In genomic region chr1:27451346-27451745, GRCh38 we compare ENCODE assay signal across 16 cellular contexts. TPM values are rescaled to one million over a fixed set of nuclear protein-coding genes. Genes with fewer than 3 reads are reported as not detected.
DNase-seq lines count a peak whose midpoint lies in the region; ATAC-seq and TF ChIP-seq lines count a peak whose summit lies in the region.
"Had no signal": no experiment of that assay in that cellular context is flagged by ENCODE, and none has a peak within 500 bp of the region (broad histone marks: within the 10 kb centered on the region; RNA-seq: fewer than 3 reads in every experiment).

No MANE protein-coding gene starts in this region.

- H3K36me3 Mint-ChIP-seq in T-helper 2 cell treated with Interferon-gamma antibody and Interleukin-4, amounts not matched to agents 5 μg/mL and 100 μg/mL, for 36 hours (ENCODE audit: low read depth): peaks cover 35% of the 10 kb centered on the region
- H3K36me3 Mint-ChIP-seq in natural killer cell treated with Interleukin-12 subunit alpha and Interleukin-12 subunit beta and Interleukin-15 and Interleukin-18, amount 100 ng/mL, for 72 hours: peaks cover 4% of the 10 kb centered on the region

- no peaks in the 10 kb centered on the region for H3K27me3 Mint-ChIP-seq in T-helper 2 cell treated with Interferon-gamma antibody and Interleukin-4, amounts not matched to agents 5 μg/mL and 100 μg/mL, for 36 hours (ENCODE audit: low read depth)
- no peaks in the 10 kb centered on the region for H3K27me3 Mint-ChIP-seq in natural killer cell treated with Interleukin-12 subunit alpha and Interleukin-12 subunit beta and Interleukin-15 and Interleukin-18, amount 100 ng/mL, for 72 hours
- H3K27me3 Mint-ChIP-seq: activated T-helper 17 cell treated with anti-CD3 and anti-CD28 coated beads, Interleukin-2, amount 50 U/mL, for 72 hours had no signal

- peak overlapping the region; percentile 24; the same call in 1 of the 2 replicates for H3K9ac ChIP-seq in Karpas-422 (ENCODE audit: low read length)

- H3K4me1 ChIP-seq in Karpas-422 (ENCODE audit: low read length): peaks cover 34% of the 10 kb centered on the region

- no peak for TF ChIP-seq CTCF in RWPE1 (conservative IDR thresholded peaks at IDR 0.05; ENCODE audit: low read depth)
- TF ChIP-seq CTCF in GM10248 (IDR thresholded peaks at IDR 0.05; ENCODE audit: control extremely low read depth, extremely low read depth, low read depth, missing control alignments): no peak

- H3K4me3 ChIP-seq in Karpas-422 (ENCODE audit: low read length): no peak overlapping the region
- H3K4me3 ChIP-seq: ascending aorta, coronary artery, psoas muscle had no signal

- no peaks in the 10 kb centered on the region for H3K9me3 ChIP-seq in Karpas-422 (ENCODE audit: low read length)
- H3K9me3 ChIP-seq: ascending aorta, Caco-2, psoas muscle had no signal

- H3K4me3 Mint-ChIP-seq in T-helper 2 cell treated with Interferon-gamma antibody and Interleukin-4, amounts not matched to agents 5 μg/mL and 100 μg/mL, for 36 hours: no peak overlapping the region
- no peak overlapping the region for H3K4me3 Mint-ChIP-seq in natural killer cell treated with Interleukin-12 subunit alpha and Interleukin-12 subunit beta and Interleukin-15 and Interleukin-18, amount 100 ng/mL, for 72 hours
- H3K4me3 Mint-ChIP-seq: activated T-helper 17 cell treated with anti-CD3 and anti-CD28 coated beads, Interleukin-2, amount 50 U/mL, for 72 hours had no signal

- DNase-seq in T-helper 2 cell treated with Interferon-gamma antibody and Interleukin-4, amounts not matched to agents 5 μg/mL and 100 μg/mL, for 36 hours (ENCODE audit: low spot score): no peak
- DNase-seq in T-helper 2 cell: no peak
- peak; percentile 70 for DNase-seq in Karpas-422
- peak; percentile 42 for DNase-seq in dermis blood vessel endothelial cell
- DNase-seq in natural killer cell treated with Interleukin-12 subunit alpha and Interleukin-12 subunit beta and Interleukin-15 and Interleukin-18, amount 100 ng/mL, for 72 hours (ENCODE audit: low spot score): no peak
- DNase-seq in NK-92 treated with Interleukin-12 subunit alpha and Interleukin-12 subunit beta, amount 100 ng/mL, for 24 hours (lab: John Stamatoyannopoulos, UW): no peak
- no peak for DNase-seq in RWPE1 (ENCODE audit: low spot score)
- DNase-seq in GM10248 (ENCODE audit: extremely low spot score): no peak
- DNase-seq: Caco-2; psoas muscle; SIG-M5; stimulated activated naive CD4-positive, alpha-beta T cell had no signal

- no peaks in the 10 kb centered on the region for H4K20me1 ChIP-seq in Karpas-422 (ENCODE audit: insufficient read depth, low read depth, low read length)

- CTCF ChIA-PET in RWPE1 (lab: Yijun Ruan, JAX): no interaction called here
- CTCF ChIA-PET in GM10248 (lab: Yijun Ruan, JAX): interaction anchor here (0.9 to 2.3 kb wide), 5 partner anchors 10 to 19 kb away, joined by 3 to 19 read pairs (median 3); no protein-coding TSS in a partner anchor

- peak overlapping the region; percentile 49 for H3K4me2 ChIP-seq in Karpas-422 (ENCODE audit: low read depth, low read length, poor library complexity, severe bottlenecking)

- no peaks in the 10 kb centered on the region for H3K9me3 Mint-ChIP-seq in T-helper 2 cell treated with Interferon-gamma antibody and Interleukin-4, amounts not matched to agents 5 μg/mL and 100 μg/mL, for 36 hours
- H3K9me3 Mint-ChIP-seq in natural killer cell treated with Interleukin-12 subunit alpha and Interleukin-12 subunit beta and Interleukin-15 and Interleukin-18, amount 100 ng/mL, for 72 hours: no peaks in the 10 kb centered on the region
- H3K9me3 Mint-ChIP-seq: activated T-helper 17 cell treated with anti-CD3 and anti-CD28 coated beads, Interleukin-2, amount 50 U/mL, for 72 hours had no signal

- POLR2A ChIA-PET in RWPE1 (lab: Yijun Ruan, JAX; ENCODE audit: low non-redundant PET) (no interaction called here), GM10248 (lab: Yijun Ruan, JAX) (no interaction called here)

- peak overlapping the region; percentile 59 for H3K27ac ChIP-seq in Karpas-422 (ENCODE audit: low read length)
- no peak overlapping the region for H3K27ac ChIP-seq in RWPE1
- H3K27ac ChIP-seq: ascending aorta, coronary artery, psoas muscle had no signal

- no peaks in the 10 kb centered on the region for H3K27me3 ChIP-seq in Karpas-422 (ENCODE audit: low read length)
- H3K27me3 ChIP-seq: ascending aorta had no signal

- H3K27ac Mint-ChIP-seq in T-helper 2 cell treated with Interferon-gamma antibody and Interleukin-4, amounts not matched to agents 5 μg/mL and 100 μg/mL, for 36 hours: peak overlapping the region; percentile 7
- peak overlapping the region; percentile 8 to 21 for H3K27ac Mint-ChIP-seq in natural killer cell treated with Interleukin-12 subunit alpha and Interleukin-12 subunit beta and Interleukin-15 and Interleukin-18, amount 100 ng/mL, for 72 hours
- H3K27ac Mint-ChIP-seq: activated T-helper 17 cell treated with anti-CD3 and anti-CD28 coated beads, Interleukin-2, amount 50 U/mL, for 72 hours had no signal

- H3K4me1 Mint-ChIP-seq in T-helper 2 cell treated with Interferon-gamma antibody and Interleukin-4, amounts not matched to agents 5 μg/mL and 100 μg/mL, for 36 hours (ENCODE audit: low read depth): peaks cover 35% of the 10 kb centered on the region
- peaks cover 34 to 40% of the 10 kb centered on the region in 2 donors for H3K4me1 Mint-ChIP-seq in natural killer cell treated with Interleukin-12 subunit alpha and Interleukin-12 subunit beta and Interleukin-15 and Interleukin-18, amount 100 ng/mL, for 72 hours (ENCODE audit: low read depth in 2 of 2)

- no peak overlapping the region for H2AFZ ChIP-seq in Karpas-422 (ENCODE audit: low read length)

- H3K9me2 ChIP-seq in Karpas-422 (replicated peaks; ENCODE audit: insufficient read depth, low read length): no peaks in the 10 kb centered on the region

- peaks cover 78% of the 10 kb centered on the region for H3K79me2 ChIP-seq in Karpas-422 (ENCODE audit: low read length)

- H3K36me3 ChIP-seq in Karpas-422 (ENCODE audit: insufficient read depth, low read length): no peaks in the 10 kb centered on the region; the same call in 1 of the 2 replicates

- ATAC-seq in natural killer cell treated with Interleukin-12 subunit alpha and Interleukin-12 subunit beta and Interleukin-15 and Interleukin-18, amount 100 ng/mL, for 72 hours: no peak
- ATAC-seq: activated T-helper 17 cell treated with anti-CD3 and anti-CD28 coated beads, Interleukin-2, amount 50 U/mL, for 72 hours; HCT116; psoas muscle had no signal

RNA-seq across cellular contexts. Expression of gene WASF2, which starts 38.6 kb away (rescaled TPM):
- 20.2 and 21.7 TPM in 2 replicates for total RNA-seq in Karpas-422 (2014; rRNA removed; shearing (Covaris generic); ENCODE audit: low replicate concordance)
- total RNA-seq in dermis blood vessel endothelial cell: 45.9 and 110 TPM in 2 replicates
- 100 to 1,000 TPM in 1 of 2 donors, 10 to 100 TPM in 1; 97.7 to 110 TPM for total RNA-seq in natural killer cell treated with Interleukin-12 subunit alpha and Interleukin-12 subunit beta and Interleukin-15 and Interleukin-18, amount 100 ng/mL, for 72 hours

RNA-seq across cellular contexts. Expression of gene GPR3, which starts 58.9 kb away (rescaled TPM):
- total RNA-seq in Karpas-422 (2014; rRNA removed; shearing (Covaris generic); ENCODE audit: low replicate concordance): 3.6 and 3.7 TPM in 2 replicates
- total RNA-seq in dermis blood vessel endothelial cell: 0.42 and 0.51 TPM in 2 replicates
- total RNA-seq in natural killer cell treated with Interleukin-12 subunit alpha and Interleukin-12 subunit beta and Interleukin-15 and Interleukin-18, amount 100 ng/mL, for 72 hours: 1 to 10 TPM in 1 of 2 donors, under 1 TPM in 1; 0.64 to 1.1 TPM

Comparison
In these comparisons a context has a peak if more than half of its experiments do, and no peak if none do; other contexts are left out.
1. DNase-seq: peak in Karpas-422 (single experiment) and dermis blood vessel endothelial cell (single experiment); none in T-helper 2 cell treated with Interferon-gamma antibody and Interleukin-4, amounts not matched to agents 5 μg/mL and 100 μg/mL, for 36 hours (single experiment), T-helper 2 cell (0 of 5), natural killer cell treated with Interleukin-12 subunit alpha and Interleukin-12 subunit beta and Interleukin-15 and Interleukin-18, amount 100 ng/mL, for 72 hours (single experiment), NK-92 treated with Interleukin-12 subunit alpha and Interleukin-12 subunit beta, amount 100 ng/mL, for 24 hours (single experiment), RWPE1 (single experiment) and GM10248 (single experiment).